ENCODE assay signal across 1 cellular context in the genomic region with DNA sequence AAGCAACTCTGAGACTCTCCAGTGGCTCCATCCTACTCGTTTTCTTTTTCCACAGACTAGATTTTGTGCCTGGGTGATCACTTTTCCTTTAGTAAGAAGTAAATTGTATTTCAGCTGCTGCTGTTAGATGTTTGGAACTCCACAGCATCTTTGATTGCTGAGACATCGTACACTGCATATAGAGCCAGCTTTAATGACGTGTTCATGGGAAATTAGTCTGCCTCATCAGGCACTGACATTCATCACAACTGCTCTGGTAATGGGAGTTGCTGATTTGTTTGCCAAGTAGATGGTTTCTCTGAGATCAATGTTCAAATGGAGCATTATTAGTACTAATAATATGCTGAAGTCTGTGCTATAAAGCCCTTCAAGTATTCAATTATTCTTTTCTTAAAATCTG.
TF ChIP-seq lines count a peak whose summit lies in the region.

No MANE protein-coding gene starts in this region.

TF ChIP-seq in HepG2, 621 proteins besides CTCF, POLR2A, EP300 and RAD21 (continued from another document):
- TF ChIP-seq MED8 (CRISPR knock-in tag; IDR thresholded peaks at IDR 0.05; ENCODE audit: insufficient replicate concordance) (no peak), SUZ12 (IDR thresholded peaks at IDR 0.05; ENCODE audit: low read depth, low read length) (no peak), NFYC (CRISPR knock-in tag; IDR thresholded peaks at IDR 0.05) (no peak), BRF2 (CRISPR knock-in tag; IDR thresholded peaks at IDR 0.05) (no peak), HOXA5 (CRISPR knock-in tag; IDR thresholded peaks at IDR 0.05) (no peak), PAWR (CRISPR knock-in tag; IDR thresholded peaks at IDR 0.05; ENCODE audit: borderline replicate concordance) (no peak), KAT8 (CRISPR knock-in tag; IDR thresholded peaks at IDR 0.05) (no peak), STAT5B (CRISPR knock-in tag; IDR thresholded peaks at IDR 0.05) (no peak), ZNF878 (CRISPR knock-in tag; IDR thresholded peaks at IDR 0.05) (no peak), MXD4 (CRISPR knock-in tag; IDR thresholded peaks at IDR 0.05) (no peak), MAZ (IDR thresholded peaks at IDR 0.05; ENCODE audit: borderline replicate concordance, low read depth, low read length) (no peak), MAZ (CRISPR knock-in tag; IDR thresholded peaks at IDR 0.05; ENCODE audit: low read depth) (no peak), TP53 (CRISPR knock-in tag; conservative IDR thresholded peaks at IDR 0.05) (no peak)
- TF ChIP-seq, protein P1, sequence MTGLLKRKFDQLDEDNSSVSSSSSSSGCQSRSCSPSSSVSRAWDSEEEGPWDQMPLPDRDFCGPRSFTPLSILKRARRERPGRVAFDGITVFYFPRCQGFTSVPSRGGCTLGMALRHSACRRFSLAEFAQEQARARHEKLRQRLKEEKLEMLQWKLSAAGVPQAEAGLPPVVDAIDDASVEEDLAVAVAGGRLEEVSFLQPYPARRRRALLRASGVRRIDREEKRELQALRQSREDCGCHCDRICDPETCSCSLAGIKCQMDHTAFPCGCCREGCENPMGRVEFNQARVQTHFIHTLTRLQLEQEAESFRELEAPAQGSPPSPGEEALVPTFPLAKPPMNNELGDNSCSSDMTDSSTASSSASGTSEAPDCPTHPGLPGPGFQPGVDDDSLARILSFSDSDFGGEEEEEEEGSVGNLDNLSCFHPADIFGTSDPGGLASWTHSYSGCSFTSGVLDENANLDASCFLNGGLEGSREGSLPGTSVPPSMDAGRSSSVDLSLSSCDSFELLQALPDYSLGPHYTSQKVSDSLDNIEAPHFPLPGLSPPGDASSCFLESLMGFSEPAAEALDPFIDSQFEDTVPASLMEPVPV (CRISPR knock-in tag; IDR thresholded peaks at IDR 0.05) = no peak
